1 cellular context compared by ENCODE assay signal in genomic region chr10:11610151-11610854, GRCh38.
TF ChIP-seq lines count a peak whose summit lies in the region.

No MANE protein-coding gene starts in this region.

TF ChIP-seq in K562, 482 proteins besides CTCF, POLR2A, EP300 and RAD21 (continued from another document):
- TF ChIP-seq REST (CRISPR knock-in tag; IDR thresholded peaks at IDR 0.05; ENCODE audit: low read depth) (no peak), ZNF384 (IDR thresholded peaks at IDR 0.05; ENCODE audit: low read depth, low read length) (0 out of 2 replicates have a peak, but pooled peaks have one; percentile 36), PTRF (tag; IDR thresholded peaks at IDR 0.05) (no peak), ZNF398 (CRISPR knock-in tag; IDR thresholded peaks at IDR 0.05) (no peak), HDAC1 (IDR thresholded peaks at IDR 0.05) (peak in 1 of 2 experiments; percentile 44; a peak in 1 of 4 replicates), SAFB2 (IDR thresholded peaks at IDR 0.05; ENCODE audit: borderline replicate concordance, low read depth, low read length, severe bottlenecking) (no peak), ZNF586 (CRISPR knock-in tag; conservative IDR thresholded peaks at IDR 0.05) (no peak), NFATC3 (IDR thresholded peaks at IDR 0.05) (peak; percentile 25; the same call in 1 of the 2 replicates), SMARCA4 (IDR thresholded peaks at IDR 0.05) (peak; percentile 36; the same call in 1 of the 2 replicates), RBM39 (optimal IDR thresholded peaks at IDR 0.05; ENCODE audit: low read depth, low read length) (no peak), SIN3A (IDR thresholded peaks at IDR 0.05; ENCODE audit: borderline replicate concordance in 2 of 2, control insufficient read depth in 1 of 2, low read depth in 2 of 2, low read length in 2 of 2) (no peak), SIRT6 (IDR thresholded peaks at IDR 0.05; ENCODE audit: low read depth, low read length) (no peak), XRCC3 (IDR thresholded peaks at IDR 0.05) (no peak), MYBL2 (IDR thresholded peaks at IDR 0.05; ENCODE audit: low read depth) (peak; percentile 17; the same call in 1 of the 2 replicates), MYBL2 (CRISPR knock-in tag; IDR thresholded peaks at IDR 0.05; ENCODE audit: borderline replicate concordance) (no peak), DPF2 (IDR thresholded peaks at IDR 0.05) (0 out of 2 replicates have a peak, but pooled peaks have one; percentile 17), ZNF316 (IDR thresholded peaks at IDR 0.05) (no peak), HMBOX1 (IDR thresholded peaks at IDR 0.05) (0 out of 2 replicates have a peak, but pooled peaks have one; percentile 33), NFRKB (IDR thresholded peaks at IDR 0.05; ENCODE audit: low read depth) (peak; percentile 53; the same call in 1 of the 2 replicates), LEF1 (IDR thresholded peaks at IDR 0.05) (no peak)
- TF ChIP-seq, protein P1, sequence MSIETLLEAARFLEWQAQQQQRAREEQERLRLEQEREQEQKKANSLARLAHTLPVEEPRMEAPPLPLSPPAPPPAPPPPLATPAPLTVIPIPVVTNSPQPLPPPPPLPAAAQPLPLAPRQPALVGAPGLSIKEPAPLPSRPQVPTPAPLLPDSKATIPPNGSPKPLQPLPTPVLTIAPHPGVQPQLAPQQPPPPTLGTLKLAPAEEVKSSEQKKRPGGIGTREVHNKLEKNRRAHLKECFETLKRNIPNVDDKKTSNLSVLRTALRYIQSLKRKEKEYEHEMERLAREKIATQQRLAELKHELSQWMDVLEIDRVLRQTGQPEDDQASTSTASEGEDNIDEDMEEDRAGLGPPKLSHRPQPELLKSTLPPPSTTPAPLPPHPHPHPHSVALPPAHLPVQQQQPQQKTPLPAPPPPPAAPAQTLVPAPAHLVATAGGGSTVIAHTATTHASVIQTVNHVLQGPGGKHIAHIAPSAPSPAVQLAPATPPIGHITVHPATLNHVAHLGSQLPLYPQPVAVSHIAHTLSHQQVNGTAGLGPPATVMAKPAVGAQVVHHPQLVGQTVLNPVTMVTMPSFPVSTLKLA (conservative IDR thresholded peaks at IDR 0.05) = 0 out of 4 replicates have a peak, but pooled peaks of 1 of the 2 experiments have one; percentile 29
- TF ChIP-seq, protein P2, sequence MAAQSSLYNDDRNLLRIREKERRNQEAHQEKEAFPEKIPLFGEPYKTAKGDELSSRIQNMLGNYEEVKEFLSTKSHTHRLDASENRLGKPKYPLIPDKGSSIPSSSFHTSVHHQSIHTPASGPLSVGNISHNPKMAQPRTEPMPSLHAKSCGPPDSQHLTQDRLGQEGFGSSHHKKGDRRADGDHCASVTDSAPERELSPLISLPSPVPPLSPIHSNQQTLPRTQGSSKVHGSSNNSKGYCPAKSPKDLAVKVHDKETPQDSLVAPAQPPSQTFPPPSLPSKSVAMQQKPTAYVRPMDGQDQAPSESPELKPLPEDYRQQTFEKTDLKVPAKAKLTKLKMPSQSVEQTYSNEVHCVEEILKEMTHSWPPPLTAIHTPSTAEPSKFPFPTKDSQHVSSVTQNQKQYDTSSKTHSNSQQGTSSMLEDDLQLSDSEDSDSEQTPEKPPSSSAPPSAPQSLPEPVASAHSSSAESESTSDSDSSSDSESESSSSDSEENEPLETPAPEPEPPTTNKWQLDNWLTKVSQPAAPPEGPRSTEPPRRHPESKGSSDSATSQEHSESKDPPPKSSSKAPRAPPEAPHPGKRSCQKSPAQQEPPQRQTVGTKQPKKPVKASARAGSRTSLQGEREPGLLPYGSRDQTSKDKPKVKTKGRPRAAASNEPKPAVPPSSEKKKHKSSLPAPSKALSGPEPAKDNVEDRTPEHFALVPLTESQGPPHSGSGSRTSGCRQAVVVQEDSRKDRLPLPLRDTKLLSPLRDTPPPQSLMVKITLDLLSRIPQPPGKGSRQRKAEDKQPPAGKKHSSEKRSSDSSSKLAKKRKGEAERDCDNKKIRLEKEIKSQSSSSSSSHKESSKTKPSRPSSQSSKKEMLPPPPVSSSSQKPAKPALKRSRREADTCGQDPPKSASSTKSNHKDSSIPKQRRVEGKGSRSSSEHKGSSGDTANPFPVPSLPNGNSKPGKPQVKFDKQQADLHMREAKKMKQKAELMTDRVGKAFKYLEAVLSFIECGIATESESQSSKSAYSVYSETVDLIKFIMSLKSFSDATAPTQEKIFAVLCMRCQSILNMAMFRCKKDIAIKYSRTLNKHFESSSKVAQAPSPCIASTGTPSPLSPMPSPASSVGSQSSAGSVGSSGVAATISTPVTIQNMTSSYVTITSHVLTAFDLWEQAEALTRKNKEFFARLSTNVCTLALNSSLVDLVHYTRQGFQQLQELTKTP (IDR thresholded peaks at IDR 0.05; ENCODE audit: low read depth in 1 of 2, partially characterized antibody in 2 of 2) = peak in 1 of 2 experiments; percentile 47
- TF ChIP-seq, protein P3, sequence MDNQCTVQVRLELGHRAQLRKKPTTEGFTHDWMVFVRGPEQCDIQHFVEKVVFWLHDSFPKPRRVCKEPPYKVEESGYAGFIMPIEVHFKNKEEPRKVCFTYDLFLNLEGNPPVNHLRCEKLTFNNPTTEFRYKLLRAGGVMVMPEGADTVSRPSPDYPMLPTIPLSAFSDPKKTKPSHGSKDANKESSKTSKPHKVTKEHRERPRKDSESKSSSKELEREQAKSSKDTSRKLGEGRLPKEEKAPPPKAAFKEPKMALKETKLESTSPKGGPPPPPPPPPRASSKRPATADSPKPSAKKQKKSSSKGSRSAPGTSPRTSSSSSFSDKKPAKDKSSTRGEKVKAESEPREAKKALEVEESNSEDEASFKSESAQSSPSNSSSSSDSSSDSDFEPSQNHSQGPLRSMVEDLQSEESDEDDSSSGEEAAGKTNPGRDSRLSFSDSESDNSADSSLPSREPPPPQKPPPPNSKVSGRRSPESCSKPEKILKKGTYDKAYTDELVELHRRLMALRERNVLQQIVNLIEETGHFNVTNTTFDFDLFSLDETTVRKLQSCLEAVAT (IDR thresholded peaks at IDR 0.05) = peak in 1 of 2 experiments; percentile 85; a peak in 2 of 4 replicates
